ENCODE assay signal across 11 cellular contexts in the genomic region with DNA sequence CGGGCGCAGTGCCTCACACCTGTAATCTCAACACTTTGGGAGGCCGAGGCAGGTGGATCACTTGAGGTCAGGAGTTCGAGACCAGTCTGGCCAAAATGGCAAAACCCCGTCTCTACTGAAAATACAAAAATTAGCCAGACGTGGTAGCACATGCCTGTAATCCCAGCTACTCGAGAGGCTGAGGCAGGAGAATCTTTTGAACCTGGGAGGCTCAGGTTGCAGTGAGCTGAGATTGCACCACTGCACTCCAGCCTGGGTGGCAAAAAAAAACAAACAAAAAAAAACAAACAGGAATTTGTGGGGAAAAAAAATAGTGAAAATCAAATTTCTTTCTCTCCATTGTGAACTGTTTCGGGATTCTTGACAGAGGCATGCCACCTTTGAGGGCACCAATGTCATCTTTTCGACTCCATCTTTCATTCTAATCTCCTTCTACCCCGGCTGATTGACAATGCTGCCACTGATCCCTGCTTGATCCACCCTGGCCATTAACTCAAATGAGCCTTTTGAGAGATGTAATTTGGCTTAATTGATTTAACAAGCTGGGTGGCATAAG. TPM values are rescaled to one million over a fixed set of nuclear protein-coding genes. Genes with fewer than 3 reads are reported as not detected.
"Had no signal": no experiment of that assay in that cellular context is flagged by ENCODE, and none has a peak within 500 bp of the region (broad histone marks: within the 10 kb centered on the region; RNA-seq: fewer than 3 reads in every experiment).

No MANE protein-coding gene starts in this region.

RNA-seq across cellular contexts. Expression of gene G6PC1, which starts 19.0 kb away (rescaled TPM):
- total RNA-seq: fibroblast of villous mesenchyme, heart right ventricle, lower leg skin, mesothelial cell of epicardium, myocyte, natural killer cell, omental fat pad, right cardiac atrium, smooth muscle cell, temporal lobe, tibial nerve had no signal
- polyA plus RNA-seq: heart right ventricle, right cardiac atrium, smooth muscle cell had no signal
